14 cellular contexts compared by ENCODE assay signal in the genomic region with DNA sequence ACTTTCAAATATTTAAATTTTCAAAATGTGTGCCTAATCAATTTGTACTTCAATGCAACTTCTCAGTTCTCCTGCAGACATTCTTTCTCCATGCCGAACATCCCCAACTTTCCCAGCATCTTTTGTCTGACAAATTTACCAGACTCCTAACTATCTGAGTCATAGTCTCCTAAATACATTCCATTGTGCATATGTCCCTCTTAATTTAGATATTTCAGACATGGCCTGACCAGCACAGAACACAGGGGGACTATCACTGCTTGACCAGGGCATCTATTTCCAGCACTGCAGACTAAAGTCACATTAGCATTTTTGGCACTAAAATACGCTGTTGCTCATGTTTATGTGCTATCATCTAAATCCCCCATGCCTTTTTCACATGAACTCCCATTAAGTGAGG.
DNase-seq lines count a peak whose midpoint lies in the region; ATAC-seq lines count a peak whose summit lies in the region.
"Had no signal": no experiment of that assay in that cellular context is flagged by ENCODE, and none has a peak within 500 bp of the region (broad histone marks: within the 10 kb centered on the region; RNA-seq: fewer than 3 reads in every experiment).

No MANE protein-coding gene starts in this region.

- H3K9me3 ChIP-seq in trophoblast cell (ENCODE audit: insufficient read depth, low read depth, low read length), result no peaks in the 10 kb centered on the region
- H3K9me3 ChIP-seq: mucosa of descending colon had no signal

- H3K14ac ChIP-seq in trophoblast cell (ENCODE audit: low read length), result no peak overlapping the region

- WGBS in trophoblast cell (ENCODE audit: extremely low coverage, insufficient coverage, insufficient read length), result no CpG with 5 or more reads among the region's 2 CpGs

- peak overlapping the region; percentile 8 for H3K27ac ChIP-seq in trophoblast cell (ENCODE audit: low read depth, low read length)
- H3K27ac ChIP-seq: VCaP had no signal

- no peak overlapping the region for H3K4me2 ChIP-seq in trophoblast cell (ENCODE audit: low read length)

- no peak for ATAC-seq in HG02610 (IDR thresholded peaks at IDR 0.05; ENCODE audit: unreplicated experiment)
- ATAC-seq: mucosa of descending colon had no signal

- H4K12ac ChIP-seq in trophoblast cell (ENCODE audit: low read depth, low read length), result no peak overlapping the region

- no peaks in the 10 kb centered on the region for H3K79me2 ChIP-seq in trophoblast cell (ENCODE audit: control insufficient read depth, insufficient read depth, low read length, poor library complexity)

- no peaks in the 10 kb centered on the region for H3K9me3 Mint-ChIP-seq in activated T-cell treated with anti-CD3 and anti-CD28 coated beads, Interleukin-2, amount 50 U/mL, for 24 hours

- no peak overlapping the region for H3K23ac ChIP-seq in trophoblast cell (ENCODE audit: low read length)

- H3K4me3 ChIP-seq in trophoblast cell (ENCODE audit: low read depth, low read length), result no peak overlapping the region
- H3K4me3 ChIP-seq: mucosa of descending colon had no signal

- no peaks in the 10 kb centered on the region for H3K79me1 ChIP-seq in trophoblast cell (ENCODE audit: low read length)

- H2BK5ac ChIP-seq in trophoblast cell (ENCODE audit: low read depth, low read length, poor library complexity), result no peak overlapping the region

- no peaks in the 10 kb centered on the region for H3K36me3 ChIP-seq in trophoblast cell (ENCODE audit: control insufficient read depth in 1 of 2, insufficient read depth in 2 of 2, low read length in 2 of 2)

- no peak overlapping the region for H3K18ac ChIP-seq in trophoblast cell (ENCODE audit: low read length)

- no peak overlapping the region for H3K27ac Mint-ChIP-seq in activated T-cell treated with anti-CD3 and anti-CD28 coated beads, Interleukin-2, amount 50 U/mL, for 24 hours

- H2AK5ac ChIP-seq in trophoblast cell (ENCODE audit: low read length), result no peak overlapping the region

- H3K4ac ChIP-seq in trophoblast cell (ENCODE audit: low read depth, low read length), result no peak overlapping the region

- no peaks in the 10 kb centered on the region for H3K36me3 Mint-ChIP-seq in activated T-cell treated with anti-CD3 and anti-CD28 coated beads, Interleukin-2, amount 50 U/mL, for 24 hours (ENCODE audit: low read depth)

- H3K9ac ChIP-seq in trophoblast cell (ENCODE audit: low read length), result no peak overlapping the region

- H3K27me3 Mint-ChIP-seq in activated T-cell treated with anti-CD3 and anti-CD28 coated beads, Interleukin-2, amount 50 U/mL, for 24 hours, result no peaks in the 10 kb centered on the region

- no peaks in the 10 kb centered on the region for H3K4me1 Mint-ChIP-seq in activated T-cell treated with anti-CD3 and anti-CD28 coated beads, Interleukin-2, amount 50 U/mL, for 24 hours (ENCODE audit: low read depth)

- H4K8ac ChIP-seq in trophoblast cell (ENCODE audit: low read depth, low read length), result no peak overlapping the region

- DNase-seq in EL (peak; percentile 85), RPMI7951 (ENCODE audit: low read depth) (peak; percentile 74), fibroblast of peridontal ligament (ENCODE audit: extremely low read depth) (peak; percentile 67), trophoblast cell (peak; percentile 17 to 50), NCI-H2029 (lab: John Stamatoyannopoulos, UW) (no peak), NCI-H187 (lab: John Stamatoyannopoulos, UW) (no peak)
- no peak for DNase-seq in activated T-cell treated with anti-CD3 and anti-CD28 coated beads, Interleukin-2, amount 50 U/mL, for 24 hours
- DNase-seq: effector memory CD4-positive, alpha-beta T cell; mucosa of descending colon; NCI-H1417 treated with DMSO at 0.1 percent for 48 hours; NCI-H69; SHP77 had no signal

- H2BK120ac ChIP-seq in trophoblast cell (ENCODE audit: insufficient read depth, low read length, poor library complexity), result no peak overlapping the region

- no peak overlapping the region for H2BK12ac ChIP-seq in trophoblast cell (ENCODE audit: low read length)

- H3K27me3 ChIP-seq in trophoblast cell (ENCODE audit: insufficient read depth, low read length), result no peaks in the 10 kb centered on the region

- H4K91ac ChIP-seq in trophoblast cell (ENCODE audit: low read depth, low read length), result no peak overlapping the region

- no peaks in the 10 kb centered on the region for H3K4me1 ChIP-seq in trophoblast cell (ENCODE audit: control insufficient read depth in 1 of 2, insufficient read depth in 2 of 2, low read length in 2 of 2)

- H3K4me3 Mint-ChIP-seq in activated T-cell treated with anti-CD3 and anti-CD28 coated beads, Interleukin-2, amount 50 U/mL, for 24 hours, result no peak overlapping the region

- H2AFZ ChIP-seq in trophoblast cell (ENCODE audit: insufficient read depth, low read length, poor library complexity), result no peak overlapping the region

Comparison
In these comparisons a context has a peak if more than half of its experiments do, and no peak if none do; other contexts are left out.
1. DNase-seq: peak in EL (single experiment), RPMI7951 (single experiment), fibroblast of peridontal ligament (single experiment) and trophoblast cell (2 of 2); none in activated T-cell treated with anti-CD3 and anti-CD28 coated beads, Interleukin-2, amount 50 U/mL, for 24 hours (single experiment), NCI-H2029 (single experiment) and NCI-H187 (0 of 2).